ENCODE assay signal across 15 cellular contexts in the genomic region with DNA sequence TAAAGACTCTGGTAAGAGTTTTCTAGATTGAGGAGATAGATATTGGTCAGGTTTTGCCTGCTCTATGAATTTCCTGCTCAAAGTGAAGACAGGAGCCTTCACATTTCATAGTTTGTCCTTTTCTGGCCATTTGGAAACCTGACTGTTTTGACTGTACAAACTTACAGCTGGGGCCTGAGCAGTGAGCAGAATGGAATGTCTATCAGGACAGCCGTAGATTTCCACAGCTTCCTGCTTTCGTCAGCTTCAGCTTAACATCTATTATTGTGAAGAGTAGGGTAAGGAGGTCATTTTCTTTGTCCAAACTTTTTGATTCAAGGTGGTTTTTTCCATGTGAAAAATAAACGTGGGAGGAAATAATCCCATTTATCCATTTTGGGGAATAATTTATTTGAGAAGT.
DNase-seq lines count a peak whose midpoint lies in the region; ATAC-seq and TF ChIP-seq lines count a peak whose summit lies in the region.
"Had no signal": no experiment of that assay in that cellular context is flagged by ENCODE, and none has a peak within 500 bp of the region (broad histone marks: within the 10 kb centered on the region; RNA-seq: fewer than 3 reads in every experiment).

No MANE protein-coding gene starts in this region.

- intact Hi-C loops in adrenal gland (cut with DNase I) = no loop called here

- 33% methylated on average over 2 of the region's 3 CpGs for WGBS in mesenchymal stem cell
- 60 to 74% (median 60%) methylated on average over 3 of the region's 3 CpGs for WGBS in adrenal gland, 4 donors

- H3K27ac ChIP-seq in mesenchymal stem cell (ENCODE audit: low read length, poor library complexity, severe bottlenecking) (no peak overlapping the region), adrenal gland (no peak overlapping the region)
- H3K27ac ChIP-seq: SJCRH30 had no signal

- H2BK12ac ChIP-seq in mesenchymal stem cell (ENCODE audit: low read length in 2 of 2) = no peak overlapping the region

- no peak overlapping the region for H3K4ac ChIP-seq in mesenchymal stem cell (ENCODE audit: low read depth in 1 of 2, low read length in 2 of 2)

- H3K27me3 ChIP-seq in mesenchymal stem cell (ENCODE audit: control insufficient read depth in 1 of 2, insufficient read depth in 1 of 2, low read length in 2 of 2) (peaks cover 0 to 44% of the 10 kb centered on the region in 2 experiments), adrenal gland (peaks cover 4% of the 10 kb centered on the region)
- H3K27me3 ChIP-seq: SJCRH30 had no signal

- no peaks in the 10 kb centered on the region for H3K79me1 ChIP-seq in mesenchymal stem cell (replicated peaks; ENCODE audit: low read length, poor library complexity, severe bottlenecking)

- H3K23ac ChIP-seq in mesenchymal stem cell (ENCODE audit: low read length in 2 of 2) = no peak overlapping the region

- H2BK120ac ChIP-seq in mesenchymal stem cell (ENCODE audit: low read depth, low read length) = no peak overlapping the region

- no peak overlapping the region for H3K4me2 ChIP-seq in mesenchymal stem cell (ENCODE audit: low read length, poor library complexity, severe bottlenecking)

- H2AFZ ChIP-seq in mesenchymal stem cell (ENCODE audit: low read depth, low read length) = no peak overlapping the region

- no peaks in the 10 kb centered on the region for H3K4me1 ChIP-seq in mesenchymal stem cell (ENCODE audit: control insufficient read depth, insufficient read depth, low read depth, low read length)
- H3K4me1 ChIP-seq in adrenal gland (replicated peaks in 1 of 2) = no peaks in the 10 kb centered on the region
- H3K4me1 ChIP-seq: Caco-2, SJCRH30 had no signal

- peak; percentile 34 for DNase-seq in AG10803 (ENCODE audit: low read depth)
- peak; percentile 57 for DNase-seq in amniotic epithelial cell (ENCODE audit: low read depth)
- peak; percentile 67 to 82 for DNase-seq in dermis microvascular lymphatic vessel endothelial cell (ENCODE audit: low read depth in 2 of 2)
- DNase-seq in mesenchymal stem cell = peak; percentile 43
- DNase-seq in adrenal gland = no peak
- no peak for DNase-seq in AG08396 (ENCODE audit: low spot score)
- DNase-seq in stimulated activated CD8-positive, alpha-beta memory T cell treated with anti-CD3 and anti-CD28 coated beads, Interleukin-4, amount 100 ng/mL, for 48 hours = no peak
- DNase-seq: Caco-2, HFFc6, Kasumi-1, NCI-H187 treated with DMSO at 0.1 percent for 48 hours, NCI-H446 treated with DMSO at 0.1 percent for 48 hours, NCI-H748 treated with DMSO at 0.1 percent for 48 hours, SJCRH30 had no signal

- no peak overlapping the region for H3K14ac ChIP-seq in mesenchymal stem cell (ENCODE audit: low read length in 2 of 2)

- H3K9ac ChIP-seq in mesenchymal stem cell (ENCODE audit: low read length) = no peak overlapping the region

- H2BK15ac ChIP-seq in mesenchymal stem cell (ENCODE audit: low read depth, poor library complexity, severe bottlenecking) = no peak overlapping the region

- TF ChIP-seq CTCF in AG10803 (conservative IDR thresholded peaks at IDR 0.05; ENCODE audit: low read length) (no peak), adrenal gland (IDR thresholded peaks at IDR 0.05) (no peak)

- H3K9me3 ChIP-seq in mesenchymal stem cell (ENCODE audit: control insufficient read depth, low read length) (no peaks in the 10 kb centered on the region), adrenal gland (replicated peaks in 1 of 3) (no peaks in the 10 kb centered on the region)
- H3K9me3 ChIP-seq: Caco-2, SJCRH30 had no signal

- H2BK5ac ChIP-seq in mesenchymal stem cell (ENCODE audit: low read depth, low read length, poor library complexity, severe bottlenecking) = no peak overlapping the region

- TF ChIP-seq POLR2A in adrenal gland (IDR thresholded peaks at IDR 0.05) = no peak

- no peak overlapping the region for H4K91ac ChIP-seq in mesenchymal stem cell (ENCODE audit: low read length)

- no peak overlapping the region for H4K8ac ChIP-seq in mesenchymal stem cell (ENCODE audit: low read length)

- H3K18ac ChIP-seq in mesenchymal stem cell (ENCODE audit: low read depth in 1 of 2, low read length in 2 of 2) = no peak overlapping the region

- H3K4me3 ChIP-seq in AG10803 (ENCODE audit: low read length) (no peak overlapping the region), mesenchymal stem cell (ENCODE audit: insufficient read depth in 1 of 2, low read depth in 1 of 2, low read length in 2 of 2) (no peak overlapping the region), adrenal gland (no peak overlapping the region)
- H3K4me3 ChIP-seq: SJCRH30 had no signal

- no peak overlapping the region for H2AK5ac ChIP-seq in mesenchymal stem cell (ENCODE audit: low read length, severe bottlenecking)

- H3K36me3 ChIP-seq in mesenchymal stem cell (ENCODE audit: control insufficient read depth in 1 of 2, insufficient read depth in 2 of 2, low read depth in 1 of 2, low read length in 2 of 2) (no peaks in the 10 kb centered on the region), adrenal gland (replicated peaks in 1 of 2) (no peaks in the 10 kb centered on the region)
- H3K36me3 ChIP-seq: SJCRH30 had no signal

- ATAC-seq in GM21737 (IDR thresholded peaks at IDR 0.05; ENCODE audit: unreplicated experiment) = no peak

Comparison
In these comparisons a context has a peak if more than half of its experiments do, and no peak if none do; other contexts are left out.
1. DNase-seq: peak in AG10803 (single experiment), amniotic epithelial cell (single experiment), dermis microvascular lymphatic vessel endothelial cell (2 of 2) and mesenchymal stem cell (single experiment); none in adrenal gland (0 of 7), AG08396 (single experiment) and stimulated activated CD8-positive, alpha-beta memory T cell treated with anti-CD3 and anti-CD28 coated beads, Interleukin-4, amount 100 ng/mL, for 48 hours (single experiment).